ENCODE assay signal across 15 cellular contexts in the genomic region with DNA sequence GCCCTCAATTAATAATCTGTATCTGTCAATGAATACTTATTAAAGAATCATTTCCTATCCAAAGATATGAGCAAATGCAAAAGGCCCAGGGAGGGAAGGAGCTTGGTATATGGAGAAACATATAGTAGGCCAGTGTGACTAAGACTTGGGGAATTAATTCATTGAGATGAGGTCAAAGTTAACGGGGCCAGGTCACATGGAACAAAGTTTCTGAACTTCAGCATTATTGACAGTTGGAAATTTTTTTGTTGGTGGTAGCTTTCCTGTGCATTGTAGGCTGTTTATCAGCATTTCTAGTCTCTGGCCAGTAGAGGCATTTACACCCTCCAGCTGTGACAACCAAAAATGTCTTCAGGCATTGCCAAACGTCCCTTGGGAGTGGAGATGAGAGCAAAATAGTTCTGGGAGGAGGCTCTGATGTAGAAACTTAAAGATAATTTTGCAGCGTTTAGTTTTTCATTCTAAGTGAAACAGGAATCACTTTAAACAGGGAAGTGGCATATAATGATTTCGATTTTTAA.
A peak's percentile ranks its signal among the peaks of the same experiment; 100 is the strongest.
DNase-seq lines count a peak whose midpoint lies in the region; ATAC-seq, FAIRE-seq and TF ChIP-seq lines count a peak whose summit lies in the region.
"Had no signal": no experiment of that assay in that cellular context is flagged by ENCODE, and none has a peak within 500 bp of the region (broad histone marks: within the 10 kb centered on the region; RNA-seq: fewer than 3 reads in every experiment).

No MANE protein-coding gene starts in this region.

- no peak overlapping the region for H3K4me2 ChIP-seq in H1 (ENCODE audit: insufficient read depth in 1 of 2, low read depth in 2 of 2, low read length in 2 of 2)

- no peaks in the 10 kb centered on the region; a peak in 1 of 4 replicates for H3K79me2 ChIP-seq in H1 (ENCODE audit: control insufficient read depth in 1 of 2, insufficient read depth in 2 of 2, low read length in 2 of 2)

- no peak overlapping the region for H3K18ac ChIP-seq in H1 (ENCODE audit: extremely low read depth, low read length)

- H3K23me2 ChIP-seq in H1 (ENCODE audit: low read depth, low read length), result no peaks in the 10 kb centered on the region

- H2AFZ ChIP-seq in H1 (ENCODE audit: low read length), result no peak overlapping the region

- H3K23ac ChIP-seq in H1 (ENCODE audit: insufficient read length), result no peak overlapping the region

- intact Hi-C loops in Right ventricle myocardium superior (cut with DNase I) (loop anchor here (10.0 kb wide), 1 partner anchor 346 kb away; no protein-coding TSS in a partner anchor), dorsolateral prefrontal cortex (cut with DNase I) (loop anchor here in 1 of 2 donors (10.0 kb wide), 1 partner anchor 306 kb away; no protein-coding TSS in a partner anchor)

- no peaks in the 10 kb centered on the region for H3K27me3 Mint-ChIP-seq in stimulated activated naive B cell treated with anti-CD40 and anti-IgM and Interleukin-4, amounts not matched to agents 10 μg/mL and 1 μg/mL and 100 μg/mL, for 72 hours

- H4K20me1 ChIP-seq in H1 (replicated peaks in 1 of 2; ENCODE audit: control insufficient read depth in 1 of 2, insufficient read depth in 2 of 2, low read length in 2 of 2), result no peaks in the 10 kb centered on the region

- H2AK5ac ChIP-seq in H1 (ENCODE audit: low read depth, low read length), result no peak overlapping the region

- FAIRE-seq in H1 (lab: Jason Lieb, UNC), result no peak
- FAIRE-seq: A204.1, RCC 7860 had no signal

- no peak overlapping the region for H2BK15ac ChIP-seq in H1 (ENCODE audit: low read length)

- H3K56ac ChIP-seq in H1 (replicated peaks; ENCODE audit: insufficient read length, low read depth, low read length), result no peak overlapping the region

- DNase-seq in cardiac muscle cell (ENCODE audit: low read depth in 1 of 2, low spot score in 1 of 2) (peak in 1 of 2 donors; percentile 40), Right ventricle myocardium superior (no peak), HT-29 (ENCODE audit: low spot score) (peak; percentile 27), H1 (ENCODE audit: low read depth in 1 of 2, low spot score in 2 of 2) (no peak), Peyer's patch (no peak), dorsolateral prefrontal cortex (no peak)
- no peak for DNase-seq in stimulated activated naive B cell treated with anti-CD40 and anti-IgM and Interleukin-4, amounts not matched to agents 10 μg/mL and 1 μg/mL and 100 μg/mL, for 72 hours
- no peak for DNase-seq in effector CD8-positive, alpha-beta T cell (lab: John Stamatoyannopoulos, UW)
- DNase-seq: activated T-cell treated with anti-CD3 and anti-CD28 coated beads, Interleukin-2, amount 50 U/mL, for 72 hours; NCI-H2081 treated with DMSO at 0.1 percent for 48 hours; stimulated activated naive CD8-positive, alpha-beta T cell treated with anti-CD3 and anti-CD28 coated beads, Interleukin-15, Interleukin-2, amounts not matched to agents 100 U/mL and 50 U/mL, for 24 hours; WERI-Rb-1 had no signal

- H3K27ac ChIP-seq in cardiac muscle cell (no peak overlapping the region), H1 (ENCODE audit: low read depth, low read length) (no peak overlapping the region), Peyer's patch (no peak overlapping the region), dorsolateral prefrontal cortex (no peak overlapping the region)
- H3K27ac ChIP-seq: neutrophil, WERI-Rb-1 had no signal

- H3K9me3 ChIP-seq in cardiac muscle cell (ENCODE audit: low read depth) (no peaks in the 10 kb centered on the region), H1 (ENCODE audit: insufficient read depth in 2 of 2, low read depth in 1 of 2, low read length in 1 of 2) (no peaks in the 10 kb centered on the region), Peyer's patch (no peaks in the 10 kb centered on the region)
- H3K9me3 ChIP-seq: neutrophil had no signal

- H3K9me3 Mint-ChIP-seq in stimulated activated naive B cell treated with anti-CD40 and anti-IgM and Interleukin-4, amounts not matched to agents 10 μg/mL and 1 μg/mL and 100 μg/mL, for 72 hours, result no peaks in the 10 kb centered on the region
- H3K9me3 Mint-ChIP-seq: activated T-cell treated with anti-CD3 and anti-CD28 coated beads, Interleukin-2, amount 50 U/mL, for 72 hours had no signal

- H3K4me3 ChIP-seq in cardiac muscle cell, result no peak overlapping the region
- H3K4me3 ChIP-seq in H1 (ENCODE audit: extremely low read depth in 1 of 4, insufficient read depth in 2 of 4, low read depth in 3 of 4, low read length in 4 of 4), result no peak overlapping the region
- H3K4me3 ChIP-seq in Peyer's patch, result no peak overlapping the region
- no peak overlapping the region for H3K4me3 ChIP-seq in dorsolateral prefrontal cortex

- no peak overlapping the region for H2BK20ac ChIP-seq in H1 (ENCODE audit: low read length)

- no peak; a peak in 1 of 4 replicates for TF ChIP-seq RAD21 in H1 (IDR thresholded peaks at IDR 0.05 in 1 of 2, conservative IDR thresholded peaks at IDR 0.05 in 1 of 2; ENCODE audit: low read depth in 2 of 2, low read length in 2 of 2)

- H3K79me1 ChIP-seq in H1 (ENCODE audit: low read depth, low read length), result no peaks in the 10 kb centered on the region

- H3K27me3 ChIP-seq in cardiac muscle cell (no peaks in the 10 kb centered on the region), H1 (replicated peaks in 1 of 4; ENCODE audit: control insufficient read depth in 3 of 4, extremely low read depth in 1 of 4, insufficient read depth in 3 of 4, low read length in 3 of 4) (no peaks in the 10 kb centered on the region), Peyer's patch (no peaks in the 10 kb centered on the region), dorsolateral prefrontal cortex (no peaks in the 10 kb centered on the region)
- H3K27me3 ChIP-seq: neutrophil had no signal

- no peak overlapping the region for H3K4me3 Mint-ChIP-seq in stimulated activated naive B cell treated with anti-CD40 and anti-IgM and Interleukin-4, amounts not matched to agents 10 μg/mL and 1 μg/mL and 100 μg/mL, for 72 hours
- H3K4me3 Mint-ChIP-seq: activated T-cell treated with anti-CD3 and anti-CD28 coated beads, Interleukin-2, amount 50 U/mL, for 72 hours had no signal

- TF ChIP-seq CTCF in cardiac muscle cell (IDR thresholded peaks at IDR 0.05; ENCODE audit: low read depth, low read length) (peak; percentile 19), H1 (IDR thresholded peaks at IDR 0.05; ENCODE audit: control extremely low read depth in 1 of 3, insufficient read depth in 1 of 3, low read depth in 1 of 3, low read length in 3 of 3) (peak in 2 of 3 experiments; percentile 9 to 11; a peak in 2 of 4 replicates), Peyer's patch (IDR thresholded peaks at IDR 0.05) (no peak), dorsolateral prefrontal cortex (IDR thresholded peaks at IDR 0.05 in 54 of 56, conservative IDR thresholded peaks at IDR 0.05 in 2 of 56; ENCODE audit: low read depth in 1 of 56, partially characterized antibody in 56 of 56) (no peak)

- H3K4me1 Mint-ChIP-seq in stimulated activated naive B cell treated with anti-CD40 and anti-IgM and Interleukin-4, amounts not matched to agents 10 μg/mL and 1 μg/mL and 100 μg/mL, for 72 hours, result peaks cover 11 to 18% of the 10 kb centered on the region in 2 donors

- no peak overlapping the region for H4K5ac ChIP-seq in H1 (ENCODE audit: insufficient read length, low read depth, low read length)

- no peak overlapping the region for H3K27ac Mint-ChIP-seq in stimulated activated naive B cell treated with anti-CD40 and anti-IgM and Interleukin-4, amounts not matched to agents 10 μg/mL and 1 μg/mL and 100 μg/mL, for 72 hours
- H3K27ac Mint-ChIP-seq: activated T-cell treated with anti-CD3 and anti-CD28 coated beads, Interleukin-2, amount 50 U/mL, for 72 hours had no signal

- no peak for ATAC-seq in Right ventricle myocardium superior (ENCODE audit: poor library complexity)
- peak; percentile 66 to 72 for ATAC-seq in stimulated activated naive B cell treated with anti-CD40 and anti-IgM and Interleukin-4, amounts not matched to agents 10 μg/mL and 1 μg/mL and 100 μg/mL, for 72 hours (replicated peaks)
- ATAC-seq: activated T-cell treated with anti-CD3 and anti-CD28 coated beads, Interleukin-2, amount 50 U/mL, for 72 hours; stimulated activated naive CD8-positive, alpha-beta T cell treated with anti-CD3 and anti-CD28 coated beads, Interleukin-15, Interleukin-2, amounts not matched to agents 100 U/mL and 50 U/mL, for 24 hours had no signal

- H4K8ac ChIP-seq in H1 (ENCODE audit: extremely low read depth, insufficient read depth, low read length), result no peak overlapping the region

- 86% methylated on average over 4 of the region's 4 CpGs; no CpG with 5 or more reads in 1 of the 2 experiments for WGBS in H1 (ENCODE audit: extremely low coverage in 1 of 2, insufficient coverage in 1 of 2, insufficient read length in 1 of 2, insufficient replicate concordance in 2 of 2, low coverage in 1 of 2, low lambda C conversion rate in 2 of 2, missing lambda C conversion rate in 1 of 2), 2 experiments

- H2BK120ac ChIP-seq in H1 (replicated peaks; ENCODE audit: low read depth, low read length), result no peak overlapping the region

- no peaks in the 10 kb centered on the region for H3K36me3 Mint-ChIP-seq in stimulated activated naive B cell treated with anti-CD40 and anti-IgM and Interleukin-4, amounts not matched to agents 10 μg/mL and 1 μg/mL and 100 μg/mL, for 72 hours

- no peak for TF ChIP-seq POLR2A in H1 (IDR thresholded peaks at IDR 0.05; ENCODE audit: control extremely low read depth in 1 of 2, low read depth in 2 of 2, low read length in 2 of 2)
- TF ChIP-seq POLR2A in Peyer's patch (IDR thresholded peaks at IDR 0.05), result no peak

- H2BK5ac ChIP-seq in H1 (ENCODE audit: low read depth, low read length), result no peak overlapping the region

- CTCF ChIA-PET in H1 (lab: Charles Lee; ENCODE audit: partially characterized antibody), result interaction anchor here (0.7 to 1.7 kb wide), 9 partner anchors 8 to 313 kb away, joined by 3 to 10 read pairs (median 3); no protein-coding TSS in a partner anchor

- no peak overlapping the region for H3K14ac ChIP-seq in H1 (ENCODE audit: insufficient read length)

- no peak overlapping the region for H2BK12ac ChIP-seq in H1 (ENCODE audit: low read depth, low read length)

- POLR2A ChIA-PET in H1 (lab: Charles Lee; ENCODE audit: partially characterized antibody), result no interaction called here

- no peak overlapping the region for H3K9ac ChIP-seq in H1 (replicated peaks in 1 of 4; ENCODE audit: extremely low read depth in 1 of 4, low read depth in 3 of 4, low read length in 3 of 4)

- H3K4me1 ChIP-seq in cardiac muscle cell (ENCODE audit: low read depth) (no peaks in the 10 kb centered on the region), H1 (replicated peaks in 1 of 4; ENCODE audit: control insufficient read depth in 3 of 4, insufficient read depth in 4 of 4, low read length in 3 of 4) (0 out of 7 replicates have a peak, but pooled peaks cover 0 to 2% (median 0%) of the 10 kb centered on the region in 4 experiments), Peyer's patch (no peaks in the 10 kb centered on the region)

- H3K4ac ChIP-seq in H1 (replicated peaks; ENCODE audit: insufficient read length, low read depth, low read length), result no peak overlapping the region

- no peak overlapping the region for H4K91ac ChIP-seq in H1 (replicated peaks; ENCODE audit: insufficient read length, low read length)

- H3K36me3 ChIP-seq in cardiac muscle cell, result no peaks in the 10 kb centered on the region
- no peaks in the 10 kb centered on the region for H3K36me3 ChIP-seq in H1 (ENCODE audit: control insufficient read depth in 2 of 4, insufficient read depth in 4 of 4, low read length in 3 of 4)
- H3K36me3 ChIP-seq in Peyer's patch, result no peaks in the 10 kb centered on the region
- H3K36me3 ChIP-seq: neutrophil, WERI-Rb-1 had no signal

- TF ChIP-seq EP300 in H1 (IDR thresholded peaks at IDR 0.05; ENCODE audit: borderline replicate concordance in 1 of 2, low read depth in 2 of 2, low read length in 2 of 2), result no peak

Comparison
In these comparisons a context has a peak if more than half of its experiments do, and no peak if none do; other contexts are left out.
1. CTCF ChIP-seq: peak in cardiac muscle cell (single experiment) and H1 (2 of 3); none in Peyer's patch (0 of 6) and dorsolateral prefrontal cortex (0 of 56).